ENCODE assay signal across 17 cellular contexts in the genomic region with DNA sequence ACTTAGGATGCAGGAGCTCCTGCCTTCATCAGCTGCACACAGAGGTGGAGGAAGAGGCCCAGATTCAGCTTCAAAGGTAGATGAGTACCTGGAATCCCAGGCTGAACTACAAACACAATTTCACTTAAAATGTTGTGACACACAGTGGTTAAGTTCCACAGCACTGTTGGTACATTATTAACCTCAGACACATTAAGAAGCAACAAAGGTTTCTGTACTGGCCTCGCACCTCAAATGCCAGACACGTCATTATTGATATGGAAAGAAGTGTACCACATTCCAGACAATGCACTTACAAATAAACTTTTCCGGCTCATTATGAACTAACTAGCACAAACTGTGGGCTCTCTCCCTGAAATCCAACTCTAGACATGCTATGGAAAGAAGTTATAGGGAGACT. TPM values are rescaled to one million over a fixed set of nuclear protein-coding genes. Genes with fewer than 3 reads are reported as not detected.
DNase-seq lines count a peak whose midpoint lies in the region; FAIRE-seq and TF ChIP-seq lines count a peak whose summit lies in the region.
"Had no signal": no experiment of that assay in that cellular context is flagged by ENCODE, and none has a peak within 500 bp of the region (broad histone marks: within the 10 kb centered on the region; RNA-seq: fewer than 3 reads in every experiment).

No MANE protein-coding gene starts in this region.

- no peak overlapping the region for H3K4me3 ChIP-seq in endodermal cell (ENCODE audit: low read length)
- H3K4me3 ChIP-seq: HAP-1, MG63 had no signal

- no peak overlapping the region for H3K9ac ChIP-seq in endodermal cell (ENCODE audit: extremely low read depth, low read length, poor library complexity, severe bottlenecking)

- peak; percentile 26 for DNase-seq in Caki2 (ENCODE audit: low read depth)
- DNase-seq in RCC 7860 (ENCODE audit: low spot score), result peak; percentile 40
- DNase-seq in endodermal cell, result no peak
- DNase-seq in renal cortical epithelial cell (ENCODE audit: low read depth), result peak; percentile 95
- no peak for DNase-seq in NCI-H774 (lab: John Stamatoyannopoulos, UW)
- DNase-seq in SHP77 treated with DMSO at 0.1 percent for 48 hours (lab: John Stamatoyannopoulos, UW), result no peak
- DNase-seq in substantia nigra (lab: John Stamatoyannopoulos, UW), result no peak
- DNase-seq: BE2C, EL, IMR-90, Karpas-422, MG63, NCI-H1105 treated with DMSO at 0.1 percent for 48 hours, NCI-H1694 treated with DMSO at 0.1 percent for 48 hours, NCI-H526 treated with DMSO at 0.1 percent for 48 hours had no signal

- H3K27ac ChIP-seq in endodermal cell (ENCODE audit: low read depth, low read length), result no peak overlapping the region
- no peak overlapping the region for H3K27ac ChIP-seq in substantia nigra (ENCODE audit: low read depth, low read length, poor library complexity, severe bottlenecking)

- H3K36me3 Mint-ChIP-seq in endodermal cell (ENCODE audit: low read depth), result peaks cover 17% of the 10 kb centered on the region

- no peaks in the 10 kb centered on the region for H3K27me3 Mint-ChIP-seq in endodermal cell (ENCODE audit: insufficient read depth)

- WGBS in endodermal cell (ENCODE audit: insufficient coverage in 1 of 2, insufficient read length in 1 of 2), 2 experiments, result 89% methylated on average over 3 of the region's 3 CpGs; no CpG with 5 or more reads in 1 of the 2 experiments

- H3K4me3 Mint-ChIP-seq in endodermal cell, result no peak overlapping the region

- peaks cover 8% of the 10 kb centered on the region for H3K4me1 Mint-ChIP-seq in endodermal cell

- no peaks in the 10 kb centered on the region for H3K36me3 ChIP-seq in endodermal cell (ENCODE audit: control insufficient read depth, insufficient read depth, low read length)
- H3K36me3 ChIP-seq: BE2C, HAP-1, MG63 had no signal

- TF ChIP-seq CTCF in endodermal cell (conservative IDR thresholded peaks at IDR 0.05), result no peak

- no peaks in the 10 kb centered on the region for H3K9me3 ChIP-seq in endodermal cell (ENCODE audit: control insufficient read depth, low read length)
- H3K9me3 ChIP-seq: BE2C, HAP-1, MG63 had no signal

- FAIRE-seq in RCC 7860 (lab: Jason Lieb, UNC), result peak; percentile 67
- FAIRE-seq: GM19239 had no signal

- H3K9me3 Mint-ChIP-seq in endodermal cell, result peaks cover 7% of the 10 kb centered on the region

- H3K4me1 ChIP-seq in endodermal cell (ENCODE audit: control insufficient read depth, insufficient read depth, low read length), result no peaks in the 10 kb centered on the region
- H3K4me1 ChIP-seq: BE2C had no signal

- peak overlapping the region; percentile 59 for H3K27ac Mint-ChIP-seq in endodermal cell

- no peaks in the 10 kb centered on the region for H3K27me3 ChIP-seq in endodermal cell (ENCODE audit: control insufficient read depth, insufficient read depth, low read length, poor library complexity, severe bottlenecking)
- H3K27me3 ChIP-seq: BE2C, MG63 had no signal

- in situ Hi-C loops in Caki2 (cut with HindIII; ENCODE audit: low pct_unique_long_range_greater_than_20kb, low sequenced_read_pairs), result no loop called here

RNA-seq across cellular contexts. Expression of gene PRDM10, which starts 34.6 kb away (rescaled TPM):
- 0.70 and 1.5 TPM in 2 replicates for total RNA-seq in Caki2 (2014; rRNA removed; shearing (Covaris generic); ENCODE audit: low replicate concordance)
- 10 to 100 TPM; 15.9 to 16.4 TPM for total RNA-seq in endodermal cell
- polyA plus RNA-seq in endodermal cell (2013, experiment 1 of 2), result 9.9 TPM
- polyA plus RNA-seq in endodermal cell (2013, experiment 2 of 2), result 9.7 TPM
- 3.6 and 10.0 TPM in 2 replicates for total RNA-seq in renal cortical epithelial cell

Comparison
In these comparisons a context has a peak if more than half of its experiments do, and no peak if none do; other contexts are left out.
1. DNase-seq: peak in Caki2 (single experiment), RCC 7860 (single experiment) and renal cortical epithelial cell (single experiment); none in endodermal cell (single experiment), NCI-H774 (single experiment), SHP77 treated with DMSO at 0.1 percent for 48 hours (single experiment) and substantia nigra (0 of 49).